In genomic region chrX:53093177-53093655, GRCh38 we compare ENCODE assay signal across 8 cellular contexts. TPM values are rescaled to one million over a fixed set of nuclear protein-coding genes. Genes with fewer than 3 reads are reported as not detected.
DNase-seq lines count a peak whose midpoint lies in the region; ATAC-seq and TF ChIP-seq lines count a peak whose summit lies in the region.

No MANE protein-coding gene starts in this region.

- TF ChIP-seq POLR2A in lower leg skin (IDR thresholded peaks at IDR 0.05), result no peak

- peak; percentile 56 for TF ChIP-seq CTCF in GM12875 (IDR thresholded peaks at IDR 0.05; ENCODE audit: borderline replicate concordance, insufficient read depth, low read depth, low read length)
- TF ChIP-seq CTCF in dorsolateral prefrontal cortex (IDR thresholded peaks at IDR 0.05 in 54 of 56, conservative IDR thresholded peaks at IDR 0.05 in 2 of 56; ENCODE audit: low read depth in 1 of 56, partially characterized antibody in 56 of 56), result peak in 55 of 56 donors; percentile 16 to 66 (median 48)
- no peak for TF ChIP-seq CTCF in lower leg skin (IDR thresholded peaks at IDR 0.05)

- intact Hi-C loops in dorsolateral prefrontal cortex (cut with DNase I), result loop anchor here (5.0 to 10.0 kb wide), 2 partner anchors 132 to 134 kb away; partner anchors contain the start of gene KDM5C (in 2 of the 2)
- intact Hi-C loops in lower leg skin (cut with DNase I; ENCODE audit: low total_unique reads), result no loop called here

- POLR2A ChIA-PET in activated CD4-positive, alpha-beta T cell treated with anti-CD3 and anti-CD28 coated beads, Interleukin-2, amount 10 ng/mL, durations not matched to agents 7 days and 5 days (lab: Charles Lee), result no interaction called here

- peak; percentile 59 for DNase-seq in NCI-H510A (lab: John Stamatoyannopoulos, UW)
- DNase-seq in activated CD4-positive, alpha-beta T cell treated with anti-CD3 and anti-CD28 coated beads, Interleukin-2, amount 10 ng/mL, durations not matched to agents 7 days and 5 days, result peak; percentile 79
- DNase-seq in dorsolateral prefrontal cortex, result peak; percentile 40 to 82 (median 73)
- DNase-seq in lower leg skin (ENCODE audit: low spot score in 2 of 2), result peak; percentile 60 to 96
- DNase-seq in stimulated activated CD4-positive, alpha-beta T cell treated with anti-CD3 and anti-CD28 coated beads, Interleukin-4, amount 100 ng/mL, for 4 hours, result peak; percentile 67 to 74
- no peak for DNase-seq in GM19240 (ENCODE audit: insufficient read length, low spot score)

- ATAC-seq in HG03135 (IDR thresholded peaks at IDR 0.05; ENCODE audit: unreplicated experiment), result peak; percentile 48

- CTCF ChIA-PET in activated CD4-positive, alpha-beta T cell treated with anti-CD3 and anti-CD28 coated beads, Interleukin-2, amount 10 ng/mL, durations not matched to agents 7 days and 5 days (lab: Charles Lee), result no interaction called here

- H3K27me3 ChIP-seq in dorsolateral prefrontal cortex, result peaks cover 0 to 69% (median 12%) of the 10 kb centered on the region in 45 donors

- peaks cover 31% of the 10 kb centered on the region for H3K4me1 Mint-ChIP-seq in activated CD4-positive, alpha-beta T cell treated with anti-CD3 and anti-CD28 coated beads, Interleukin-2, amount 10 ng/mL, durations not matched to agents 7 days and 5 days

- 0 to 23% methylated on average over 16 of the region's 16 CpGs for WGBS in lower leg skin, 2 donors

- H3K4me3 ChIP-seq in GM12875 (ENCODE audit: low read depth, low read length), result peak overlapping the region; percentile 82
- H3K4me3 ChIP-seq in dorsolateral prefrontal cortex, result peak overlapping the region; percentile 22 to 81 (median 69)
- no peak overlapping the region for H3K4me3 ChIP-seq in lower leg skin (ENCODE audit: low read depth, poor library complexity, severe bottlenecking)

- peak overlapping the region in 55 of 59 donors; percentile 3 to 93 (median 81) for H3K27ac ChIP-seq in dorsolateral prefrontal cortex

- H3K27ac Mint-ChIP-seq in activated CD4-positive, alpha-beta T cell treated with anti-CD3 and anti-CD28 coated beads, Interleukin-2, amount 10 ng/mL, durations not matched to agents 7 days and 5 days, result peak overlapping the region; percentile 92

- peaks cover 3% of the 10 kb centered on the region for H3K36me3 Mint-ChIP-seq in activated CD4-positive, alpha-beta T cell treated with anti-CD3 and anti-CD28 coated beads, Interleukin-2, amount 10 ng/mL, durations not matched to agents 7 days and 5 days (ENCODE audit: low read depth)

- no peaks in the 10 kb centered on the region for H3K9me3 Mint-ChIP-seq in activated CD4-positive, alpha-beta T cell treated with anti-CD3 and anti-CD28 coated beads, Interleukin-2, amount 10 ng/mL, durations not matched to agents 7 days and 5 days

- H3K27me3 Mint-ChIP-seq in activated CD4-positive, alpha-beta T cell treated with anti-CD3 and anti-CD28 coated beads, Interleukin-2, amount 10 ng/mL, durations not matched to agents 7 days and 5 days, result no peaks in the 10 kb centered on the region

- H3K4me3 Mint-ChIP-seq in activated CD4-positive, alpha-beta T cell treated with anti-CD3 and anti-CD28 coated beads, Interleukin-2, amount 10 ng/mL, durations not matched to agents 7 days and 5 days, result peak overlapping the region; percentile 88

RNA-seq across cellular contexts. Expression of gene KANTR, which starts 0.7 kb away (rescaled TPM):
- total RNA-seq in activated CD4-positive, alpha-beta T cell treated with anti-CD3 and anti-CD28 coated beads, Interleukin-2, amount 10 ng/mL, durations not matched to agents 7 days and 5 days, result 10 to 100 TPM in 1 of 2 experiments, 1 to 10 TPM in 1; 9.7 to 10.5 TPM
- total RNA-seq in dorsolateral prefrontal cortex (10 to 100 TPM; 25.4 to 60.7 (median 42.0) TPM), lower leg skin (10 to 100 TPM; 12.5 to 28.1 (median 21.8) TPM)

RNA-seq across cellular contexts. Expression of gene TSPYL2, which starts 11.0 kb away (rescaled TPM):
- 10 to 100 TPM; 15.3 to 18.9 TPM for total RNA-seq in activated CD4-positive, alpha-beta T cell treated with anti-CD3 and anti-CD28 coated beads, Interleukin-2, amount 10 ng/mL, durations not matched to agents 7 days and 5 days
- total RNA-seq in dorsolateral prefrontal cortex, result 100 to 1,000 TPM in 118 of 120 experiments, 10 to 100 TPM in 2; 82.1 to 367 (median 187) TPM
- 10 to 100 TPM; 23.4 to 52.1 (median 36.5) TPM for total RNA-seq in lower leg skin

RNA-seq across cellular contexts. Expression of gene GPR173, which starts 44.6 kb away (rescaled TPM):
- not detected for total RNA-seq in activated CD4-positive, alpha-beta T cell treated with anti-CD3 and anti-CD28 coated beads, Interleukin-2, amount 10 ng/mL, durations not matched to agents 7 days and 5 days
- total RNA-seq in dorsolateral prefrontal cortex (10 to 100 TPM; 13.8 to 28.3 (median 20.2) TPM), lower leg skin (under 1 TPM; 0.23 to 0.88 (median 0.49) TPM)

Comparison
In these comparisons a context has a peak if more than half of its experiments do, and no peak if none do; other contexts are left out.
1. CTCF ChIP-seq: peak in GM12875 (single experiment) and dorsolateral prefrontal cortex (55 of 56); none in lower leg skin (0 of 3).
2. RNA of gene GPR173, which starts 44.6 kb away (total RNA-seq): 13.8 to 28.3 TPM in dorsolateral prefrontal cortex; 0.23 to 0.88 TPM in lower leg skin and not detected in activated CD4-positive, alpha-beta T cell treated with anti-CD3 and anti-CD28 coated beads, Interleukin-2, amount 10 ng/mL, durations not matched to agents 7 days and 5 days; every median in the first group is over 4 times any median in the second.